38 cellular contexts compared by ENCODE assay signal in the genomic region with DNA sequence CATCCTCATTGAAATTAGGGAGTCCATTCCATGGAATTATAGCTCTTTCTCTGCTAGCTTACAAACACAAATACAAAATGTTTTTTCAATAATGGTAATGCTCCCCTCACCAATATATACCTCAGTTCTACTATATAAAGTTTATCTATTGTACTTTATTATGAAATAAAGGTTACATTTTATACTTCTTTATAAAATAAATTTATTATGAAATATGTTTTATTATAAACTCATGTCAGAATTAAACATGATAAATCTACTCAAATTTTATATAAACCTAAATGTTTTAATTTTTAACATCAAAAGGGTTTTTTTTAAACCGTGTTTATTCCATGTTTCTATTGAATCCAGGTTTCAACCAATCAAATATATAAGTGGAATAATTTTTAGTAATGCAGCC.
"Had no signal": no experiment of that assay in that cellular context is flagged by ENCODE, and none has a peak within 500 bp of the region (broad histone marks: within the 10 kb centered on the region; RNA-seq: fewer than 3 reads in every experiment).

No MANE protein-coding gene starts in this region.

- H3K27ac ChIP-seq: ascending aorta, cardiac muscle cell, VCaP had no signal

- ATAC-seq: activated CD4-positive, alpha-beta T cell treated with anti-CD3 and anti-CD28 coated beads for 36 hours; activated CD4-positive, CD25-positive, alpha-beta regulatory T cell treated with anti-CD3 and anti-CD28 coated beads, Interleukin-2, amount 50 U/mL, for 24 hours; activated CD8-positive, alpha-beta memory T cell treated with anti-CD3 and anti-CD28 coated beads, Interleukin-2, amount 10 ng/mL, durations not matched to agents 7 days and 5 days; activated CD8-positive, alpha-beta T cell treated with anti-CD3 and anti-CD28 coated beads, Interleukin-2, amount 10 ng/mL, durations not matched to agents 7 days and 5 days; activated naive CD8-positive, alpha-beta T cell treated with anti-CD3 and anti-CD28 coated beads, Interleukin-2, amount 50 U/mL, for 24 hours had no signal

- H3K36me3 ChIP-seq: ascending aorta, cardiac muscle cell had no signal

- FAIRE-seq: bronchial epithelial cell had no signal

- H3K36me3 Mint-ChIP-seq: activated CD8-positive, alpha-beta memory T cell treated with anti-CD3 and anti-CD28 coated beads, Interleukin-2, amount 10 ng/mL, durations not matched to agents 7 days and 5 days; activated naive CD4-positive, alpha-beta T cell treated with anti-CD3 and anti-CD28 coated beads, Interleukin-2, amount 10 ng/mL, durations not matched to agents 7 days and 5 days; activated naive CD4-positive, alpha-beta T cell treated with anti-CD3 and anti-CD28 coated beads, Interleukin-2, amount 50 U/mL, for 24 hours; activated naive CD8-positive, alpha-beta T cell; activated naive CD8-positive, alpha-beta T cell treated with anti-CD3 and anti-CD28 coated beads, Interleukin-2, amount 10 ng/mL, durations not matched to agents 7 days and 5 days; brain had no signal

- H3K4me1 ChIP-seq: ascending aorta had no signal

- H3K27ac Mint-ChIP-seq: activated CD4-positive, alpha-beta memory T cell treated with anti-CD3 and anti-CD28 coated beads, Interleukin-2, amount 10 ng/mL, durations not matched to agents 7 days and 5 days; activated CD4-positive, alpha-beta T cell treated with anti-CD3 and anti-CD28 coated beads for 36 hours; activated CD4-positive, alpha-beta T cell treated with anti-CD3 and anti-CD28 coated beads, Interleukin-2, amount 10 ng/mL, durations not matched to agents 7 days and 5 days; activated CD8-positive, alpha-beta memory T cell treated with anti-CD3 and anti-CD28 coated beads, Interleukin-2, amount 10 ng/mL, durations not matched to agents 7 days and 5 days; activated CD8-positive, alpha-beta T cell treated with anti-CD3 and anti-CD28 coated beads, Interleukin-2, amount 10 ng/mL, durations not matched to agents 7 days and 5 days; activated naive CD4-positive, alpha-beta T cell treated with anti-CD3 and anti-CD28 coated beads, Interleukin-2, amount 10 ng/mL, durations not matched to agents 7 days and 5 days; activated naive CD4-positive, alpha-beta T cell treated with anti-CD3 and anti-CD28 coated beads, Interleukin-2, amount 50 U/mL, for 24 hours; activated naive CD8-positive, alpha-beta T cell; activated naive CD8-positive, alpha-beta T cell treated with anti-CD3 and anti-CD28 coated beads, Interleukin-2, amount 10 ng/mL, durations not matched to agents 7 days and 5 days; activated naive CD8-positive, alpha-beta T cell treated with anti-CD3 and anti-CD28 coated beads, Interleukin-2, amount 50 U/mL, for 24 hours; activated T-cell treated with anti-CD3 and anti-CD28 coated beads, Interleukin-2, amount 50 U/mL, for 24 hours; activated T-helper 2 cell treated with anti-CD3 and anti-CD28 coated beads, Interferon-gamma antibody, Interleukin-2, Interleukin-4, amounts not matched to agents 10 μg/mL and 5 μg/mL and 100 μg/mL, durations not matched to agents 14 hours and 24 hours and 36 hours; brain; T-helper 1 cell treated with Interleukin-12 subunit alpha and Interleukin-12 subunit beta and Interleukin-4 antibody, amounts not matched to agents 30 μg/mL and 1 μg/mL, for 36 hours; T-helper 2 cell treated with Interferon-gamma antibody and Interleukin-4, amounts not matched to agents 5 μg/mL and 100 μg/mL, for 36 hours had no signal

- H3K9me3 Mint-ChIP-seq: T-helper 1 cell treated with Interleukin-12 subunit alpha and Interleukin-12 subunit beta and Interleukin-4 antibody, amounts not matched to agents 30 μg/mL and 1 μg/mL, for 36 hours had no signal

- H3K27me3 Mint-ChIP-seq: activated CD4-positive, alpha-beta memory T cell treated with anti-CD3 and anti-CD28 coated beads, Interleukin-2, amount 10 ng/mL, durations not matched to agents 7 days and 5 days; activated CD4-positive, alpha-beta T cell treated with anti-CD3 and anti-CD28 coated beads for 36 hours; activated CD4-positive, alpha-beta T cell treated with anti-CD3 and anti-CD28 coated beads, Interleukin-2, amount 10 ng/mL, durations not matched to agents 7 days and 5 days; activated CD8-positive, alpha-beta memory T cell treated with anti-CD3 and anti-CD28 coated beads, Interleukin-2, amount 10 ng/mL, durations not matched to agents 7 days and 5 days; activated naive CD4-positive, alpha-beta T cell treated with anti-CD3 and anti-CD28 coated beads, Interleukin-2, amount 10 ng/mL, durations not matched to agents 7 days and 5 days; activated naive CD4-positive, alpha-beta T cell treated with anti-CD3 and anti-CD28 coated beads, Interleukin-2, amount 50 U/mL, for 24 hours; activated naive CD8-positive, alpha-beta T cell; activated naive CD8-positive, alpha-beta T cell treated with anti-CD3 and anti-CD28 coated beads, Interleukin-2, amount 10 ng/mL, durations not matched to agents 7 days and 5 days; activated naive CD8-positive, alpha-beta T cell treated with anti-CD3 and anti-CD28 coated beads, Interleukin-2, amount 50 U/mL, for 24 hours; activated T-cell treated with anti-CD3 and anti-CD28 coated beads, Interleukin-2, amount 50 U/mL, for 24 hours; brain; central memory CD8-positive, alpha-beta T cell had no signal

- DNase-seq: activated CD4-positive, alpha-beta memory T cell treated with anti-CD3 and anti-CD28 coated beads, Interleukin-2, amount 10 ng/mL, durations not matched to agents 7 days and 5 days; activated CD4-positive, alpha-beta T cell treated with anti-CD3 and anti-CD28 coated beads for 1 hour; activated CD4-positive, alpha-beta T cell treated with anti-CD3 and anti-CD28 coated beads for 36 hours; activated CD4-positive, alpha-beta T cell treated with anti-CD3 and anti-CD28 coated beads for 48 hours; activated CD4-positive, alpha-beta T cell treated with anti-CD3 and anti-CD28 coated beads, Interleukin-2, amount 10 ng/mL, durations not matched to agents 7 days and 5 days; activated CD4-positive, alpha-beta T cell treated with anti-CD3 and anti-CD28 coated beads, Interleukin-2, amount 50 U/mL, for 48 hours; activated CD4-positive, CD25-positive, alpha-beta regulatory T cell; activated CD8-positive, alpha-beta memory T cell treated with anti-CD3 and anti-CD28 coated beads for 24 hours; activated CD8-positive, alpha-beta memory T cell treated with anti-CD3 and anti-CD28 coated beads, Interleukin-2, amount 10 ng/mL, durations not matched to agents 7 days and 5 days; activated CD8-positive, alpha-beta memory T cell treated with anti-CD3 and anti-CD28 coated beads, Interleukin-2, amount 50 U/mL, for 48 hours; activated CD8-positive, alpha-beta T cell treated with anti-CD3 and anti-CD28 coated beads, Interleukin-2, amount 10 ng/mL, durations not matched to agents 7 days and 5 days; activated effector memory CD4-positive, alpha-beta T cell treated with Interleukin-2 at 50 U/mL for 16 hours; activated gamma-delta T cell; activated naive CD4-positive, alpha-beta T cell treated with anti-CD3 and anti-CD28 coated beads, Interleukin-2, amount 10 ng/mL, durations not matched to agents 7 days and 5 days; activated naive CD4-positive, alpha-beta T cell treated with Interleukin-2 at 50 U/mL for 16 hours; activated naive CD8-positive, alpha-beta T cell treated with anti-CD3 and anti-CD28 coated beads, Interleukin-2, amount 10 ng/mL, durations not matched to agents 7 days and 5 days; activated naive CD8-positive, alpha-beta T cell treated with anti-CD3 and anti-CD28 coated beads, Interleukin-2, amount 50 U/mL, for 24 hours; activated T-cell treated with anti-CD3 and anti-CD28 coated beads, Interleukin-2, amount 50 U/mL, for 24 hours; activated T-cell treated with anti-CD3 and anti-CD28 coated beads, Interleukin-2, amount 50 U/mL, for 48 hours; amygdala; anterior cingulate cortex; caudate nucleus; cerebellar nuclear complex; T-helper 1 cell; T-helper 2 cell; T-helper 9 cell had no signal

- H3K4me3 ChIP-seq: ascending aorta, cardiac muscle cell had no signal

- H3K4me3 Mint-ChIP-seq: activated CD4-positive, alpha-beta memory T cell treated with anti-CD3 and anti-CD28 coated beads, Interleukin-2, amount 10 ng/mL, durations not matched to agents 7 days and 5 days; activated CD4-positive, alpha-beta T cell treated with anti-CD3 and anti-CD28 coated beads for 36 hours; activated CD4-positive, alpha-beta T cell treated with anti-CD3 and anti-CD28 coated beads, Interleukin-2, amount 10 ng/mL, durations not matched to agents 7 days and 5 days; activated CD8-positive, alpha-beta memory T cell treated with anti-CD3 and anti-CD28 coated beads, Interleukin-2, amount 10 ng/mL, durations not matched to agents 7 days and 5 days; activated CD8-positive, alpha-beta T cell treated with anti-CD3 and anti-CD28 coated beads, Interleukin-2, amount 10 ng/mL, durations not matched to agents 7 days and 5 days; activated naive CD4-positive, alpha-beta T cell treated with anti-CD3 and anti-CD28 coated beads, Interleukin-2, amount 10 ng/mL, durations not matched to agents 7 days and 5 days; activated naive CD4-positive, alpha-beta T cell treated with anti-CD3 and anti-CD28 coated beads, Interleukin-2, amount 50 U/mL, for 24 hours; activated naive CD8-positive, alpha-beta T cell; activated naive CD8-positive, alpha-beta T cell treated with anti-CD3 and anti-CD28 coated beads, Interleukin-2, amount 10 ng/mL, durations not matched to agents 7 days and 5 days; activated naive CD8-positive, alpha-beta T cell treated with anti-CD3 and anti-CD28 coated beads, Interleukin-2, amount 50 U/mL, for 24 hours; activated T-cell treated with anti-CD3 and anti-CD28 coated beads, Interleukin-2, amount 50 U/mL, for 24 hours; brain; central memory CD8-positive, alpha-beta T cell; T-helper 1 cell treated with Interleukin-12 subunit alpha and Interleukin-12 subunit beta and Interleukin-4 antibody, amounts not matched to agents 30 μg/mL and 1 μg/mL, for 36 hours; T-helper 2 cell treated with Interferon-gamma antibody and Interleukin-4, amounts not matched to agents 5 μg/mL and 100 μg/mL, for 36 hours had no signal

- H3K27me3 ChIP-seq: ascending aorta, cardiac muscle cell had no signal

- H3K9me3 ChIP-seq: ascending aorta had no signal

- H3K4me1 Mint-ChIP-seq: activated CD4-positive, alpha-beta memory T cell treated with anti-CD3 and anti-CD28 coated beads, Interleukin-2, amount 10 ng/mL, durations not matched to agents 7 days and 5 days; activated CD4-positive, alpha-beta T cell treated with anti-CD3 and anti-CD28 coated beads for 36 hours; activated CD4-positive, alpha-beta T cell treated with anti-CD3 and anti-CD28 coated beads, Interleukin-2, amount 10 ng/mL, durations not matched to agents 7 days and 5 days; activated CD8-positive, alpha-beta memory T cell treated with anti-CD3 and anti-CD28 coated beads, Interleukin-2, amount 10 ng/mL, durations not matched to agents 7 days and 5 days; activated naive CD4-positive, alpha-beta T cell treated with anti-CD3 and anti-CD28 coated beads, Interleukin-2, amount 10 ng/mL, durations not matched to agents 7 days and 5 days; activated naive CD4-positive, alpha-beta T cell treated with anti-CD3 and anti-CD28 coated beads, Interleukin-2, amount 50 U/mL, for 24 hours; activated naive CD8-positive, alpha-beta T cell treated with anti-CD3 and anti-CD28 coated beads, Interleukin-2, amount 10 ng/mL, durations not matched to agents 7 days and 5 days; activated naive CD8-positive, alpha-beta T cell treated with anti-CD3 and anti-CD28 coated beads, Interleukin-2, amount 50 U/mL, for 24 hours; brain; central memory CD8-positive, alpha-beta T cell had no signal
